16 cellular contexts compared by ENCODE assay signal in the genomic region with DNA sequence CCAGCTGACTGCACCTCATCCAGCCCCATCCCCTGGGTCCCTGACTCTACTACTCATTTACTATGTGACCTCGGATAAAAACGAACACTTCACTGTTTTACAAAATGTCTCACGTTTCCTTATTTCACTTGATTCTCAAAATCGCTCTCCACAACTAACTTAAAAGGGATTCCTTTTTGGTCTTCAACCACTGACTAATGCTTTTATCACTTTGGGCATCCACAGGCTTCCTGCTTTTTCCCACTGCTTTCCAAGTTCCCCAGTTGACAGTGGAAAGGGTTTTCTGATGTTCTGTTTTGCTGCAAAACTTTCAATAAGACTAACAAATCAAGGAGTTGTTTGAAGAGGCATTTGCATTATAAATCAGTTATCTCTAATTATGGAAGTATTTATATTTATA. TPM values are rescaled to one million over a fixed set of nuclear protein-coding genes. Genes with fewer than 3 reads are reported as not detected.
A peak's percentile ranks its signal among the peaks of the same experiment; 100 is the strongest.
DNase-seq lines count a peak whose midpoint lies in the region; ATAC-seq and TF ChIP-seq lines count a peak whose summit lies in the region.
"Had no signal": no experiment of that assay in that cellular context is flagged by ENCODE, and none has a peak within 500 bp of the region (broad histone marks: within the 10 kb centered on the region; RNA-seq: fewer than 3 reads in every experiment).

No MANE protein-coding gene starts in this region.

- DNase-seq in AG09309 (ENCODE audit: low read depth) (peak; percentile 3), HT1080 (ENCODE audit: low read depth) (peak; percentile 61), astrocyte of the hippocampus (ENCODE audit: low read depth, low spot score) (peak; percentile 59), kidney tubule cell (ENCODE audit: low spot score) (peak; percentile 42), T-helper 1 cell (no peak)
- DNase-seq: activated CD8-positive, alpha-beta memory T cell treated with anti-CD3 and anti-CD28 coated beads, Interleukin-2, amount 10 ng/mL, durations not matched to agents 7 days and 5 days; activated naive CD4-positive, alpha-beta T cell treated with Interleukin-2 at 50 U/mL for 16 hours; NCI-H1694 treated with DMSO at 0.1 percent for 48 hours; NCI-H748 treated with DMSO at 0.1 percent for 48 hours; SHP77; spleen had no signal

- no peak for TF ChIP-seq CTCF in AG09309 (IDR thresholded peaks at IDR 0.05; ENCODE audit: control insufficient read depth, insufficient read depth, low read depth, low read length, missing control alignments)

- no peak for ATAC-seq in GM21723 (IDR thresholded peaks at IDR 0.05; ENCODE audit: unreplicated experiment)
- no peak for ATAC-seq in esophagus mucosa
- ATAC-seq in HG03280 (IDR thresholded peaks at IDR 0.05; ENCODE audit: unreplicated experiment), result no peak
- ATAC-seq: activated CD8-positive, alpha-beta memory T cell treated with anti-CD3 and anti-CD28 coated beads, Interleukin-2, amount 10 ng/mL, durations not matched to agents 7 days and 5 days; K562 had no signal

- H3K4me3 ChIP-seq in AG09309 (ENCODE audit: control insufficient read depth, low read depth, low read length), result no peak overlapping the region
- H3K4me3 ChIP-seq: K562, spleen, thoracic aorta had no signal

RNA-seq across cellular contexts. Expression of gene EIF2AK3, which starts 24.1 kb away (rescaled TPM):
- 5.6 and 8.4 TPM in 2 replicates for total RNA-seq in HT1080 (2014; rRNA removed; shearing (Covaris generic))
- 4.3 and 5.2 TPM in 2 replicates for polyA plus RNA-seq in HT1080 (2015; cell fraction: cytosol; rRNA removed)
- polyA plus RNA-seq in HT1080 (2015; cell fraction: nucleus; rRNA removed), result 6.3 and 6.6 TPM in 2 replicates
- 6.2 TPM for total RNA-seq in esophagus mucosa

Comparison
In these comparisons a context has a peak if more than half of its experiments do, and no peak if none do; other contexts are left out.
1. DNase-seq: peak in AG09309 (single experiment), HT1080 (single experiment), astrocyte of the hippocampus (single experiment) and kidney tubule cell (single experiment); none in T-helper 1 cell (0 of 5).